Comparison of ENCODE assay signal across 8 cellular contexts in genomic region chr11:67289651-67290479, GRCh38. TPM values are rescaled to one million over a fixed set of nuclear protein-coding genes. Genes with fewer than 3 reads are reported as not detected.
DNase-seq lines count a peak whose midpoint lies in the region; ATAC-seq and TF ChIP-seq lines count a peak whose summit lies in the region.

No MANE protein-coding gene starts in this region.

- H3K23ac ChIP-seq in mesendoderm (ENCODE audit: low read length), result peak overlapping the region; percentile 94

- intact Hi-C loops in colonic mucosa (cut with DNase I) (no loop called here), aorta (cut with DNase I) (no loop called here)

- peak overlapping the region; percentile 81 to 94 (median 91) for H3K27ac Mint-ChIP-seq in CD8-positive, alpha-beta memory T cell

- no peak overlapping the region for H2BK120ac ChIP-seq in mesendoderm (ENCODE audit: low read depth, low read length)

- peak overlapping the region; percentile 66 for H3K4me3 ChIP-seq in CD8-positive, alpha-beta memory T cell (ENCODE audit: low read length)
- peak overlapping the region; percentile 66 for H3K4me3 ChIP-seq in MG63
- H3K4me3 ChIP-seq in colonic mucosa, result peak overlapping the region; percentile 60
- H3K4me3 ChIP-seq in mesendoderm (ENCODE audit: low read length), result peak overlapping the region; percentile 64
- H3K4me3 ChIP-seq in aorta (ENCODE audit: low read length in 2 of 2), result peak overlapping the region; percentile 64 to 88

- H3K36me3 ChIP-seq in CD8-positive, alpha-beta memory T cell (ENCODE audit: insufficient read depth, low read length), result peaks cover 12% of the 10 kb centered on the region
- H3K36me3 ChIP-seq in MG63 (peaks cover 58% of the 10 kb centered on the region), colonic mucosa (peaks cover 10% of the 10 kb centered on the region), mesendoderm (ENCODE audit: control insufficient read depth, insufficient read depth, low read length) (peaks cover 4% of the 10 kb centered on the region), aorta (ENCODE audit: control insufficient read depth in 1 of 2, insufficient read depth in 2 of 2, low read length in 1 of 2) (peaks cover 0 to 6% of the 10 kb centered on the region in 2 donors)

- ATAC-seq in aorta (ENCODE audit: low FRiP score) (no peak), GM21737 (IDR thresholded peaks at IDR 0.05; ENCODE audit: unreplicated experiment) (no peak)

- peaks cover 0 to 2% of the 10 kb centered on the region in 2 donors for H3K27me3 Mint-ChIP-seq in CD8-positive, alpha-beta memory T cell

- no peak for TF ChIP-seq CTCF in colonic mucosa (IDR thresholded peaks at IDR 0.05)
- TF ChIP-seq CTCF in GM10266 (IDR thresholded peaks at IDR 0.05; ENCODE audit: control insufficient read depth, insufficient read depth, low read depth, missing control alignments), result no peak

- CTCF ChIA-PET in CD8-positive, alpha-beta memory T cell (lab: Charles Lee), result interaction anchor here (0.8 to 9.5 kb wide), 11 partner anchors 9 to 112 kb away, joined by 3 to 114 read pairs (median 4); partner anchors contain the start of genes GRK2 and PPP1CA

- H3K9me3 ChIP-seq in CD8-positive, alpha-beta memory T cell (ENCODE audit: low read length), result no peaks in the 10 kb centered on the region
- H3K9me3 ChIP-seq in MG63 (peaks cover 4% of the 10 kb centered on the region), colonic mucosa (no peaks in the 10 kb centered on the region), aorta (ENCODE audit: control insufficient read depth, low read length) (no peaks in the 10 kb centered on the region)

- H3K4ac ChIP-seq in mesendoderm (ENCODE audit: low read depth, low read length), result peak overlapping the region; percentile 38

- peak overlapping the region; percentile 86 to 95 (median 88) for H3K4me3 Mint-ChIP-seq in CD8-positive, alpha-beta memory T cell

- H4K8ac ChIP-seq in mesendoderm (ENCODE audit: low read depth, low read length), result no peak overlapping the region

- H3K27me3 ChIP-seq in CD8-positive, alpha-beta memory T cell (ENCODE audit: insufficient read depth, low read length, poor library complexity, severe bottlenecking), result no peaks in the 10 kb centered on the region
- H3K27me3 ChIP-seq in MG63, result no peaks in the 10 kb centered on the region
- no peaks in the 10 kb centered on the region for H3K27me3 ChIP-seq in colonic mucosa
- no peaks in the 10 kb centered on the region for H3K27me3 ChIP-seq in mesendoderm (ENCODE audit: insufficient read depth, low read length, poor library complexity)
- no peaks in the 10 kb centered on the region for H3K27me3 ChIP-seq in aorta (ENCODE audit: control insufficient read depth in 1 of 2, insufficient read depth in 2 of 2, low read length in 1 of 2)

- H3K4me1 ChIP-seq in CD8-positive, alpha-beta memory T cell (ENCODE audit: insufficient read depth, low read length), result peaks cover 81% of the 10 kb centered on the region
- H3K4me1 ChIP-seq in colonic mucosa, result peaks cover 15% of the 10 kb centered on the region
- peaks cover 5% of the 10 kb centered on the region for H3K4me1 ChIP-seq in mesendoderm (ENCODE audit: control insufficient read depth, low read depth, low read length)
- H3K4me1 ChIP-seq in aorta (ENCODE audit: control insufficient read depth in 1 of 2, insufficient read depth in 2 of 2, low read length in 2 of 2), result no peaks in the 10 kb centered on the region

- no peak overlapping the region for H4K5ac ChIP-seq in mesendoderm (ENCODE audit: low read length)

- H3K9ac ChIP-seq in colonic mucosa (ENCODE audit: low read depth in 2 of 2, low read length in 2 of 2), result peak overlapping the region; percentile 81
- H3K9ac ChIP-seq in mesendoderm (ENCODE audit: low read length), result peak overlapping the region; percentile 98

- no peaks in the 10 kb centered on the region for H3K79me2 ChIP-seq in mesendoderm (ENCODE audit: control insufficient read depth, insufficient read depth, low read length)

- peak overlapping the region; percentile 76 for H3K27ac ChIP-seq in CD8-positive, alpha-beta memory T cell (ENCODE audit: low read depth, low read length)
- H3K27ac ChIP-seq in colonic mucosa (peak overlapping the region; percentile 71), mesendoderm (ENCODE audit: low read depth, low read length) (peak overlapping the region; percentile 38), aorta (ENCODE audit: low read depth in 1 of 2, low read length in 2 of 2) (peak overlapping the region in 1 of 2 donors; percentile 7)

- no peak overlapping the region for H2BK5ac ChIP-seq in mesendoderm (ENCODE audit: low read length)

- POLR2A ChIA-PET in CD8-positive, alpha-beta memory T cell (lab: Charles Lee), result interaction anchor here (0.6 to 15.0 kb wide), 7 partner anchors 14 to 40 kb away, joined by 3 to 283 read pairs (median 6); partner anchors contain the start of genes GRK2 and SSH3

- H3K9me3 Mint-ChIP-seq in CD8-positive, alpha-beta memory T cell, result peaks cover 0 to under 1% (median 0%) of the 10 kb centered on the region in 5 donors

- peak overlapping the region; percentile 96 for H3K4me2 ChIP-seq in mesendoderm (ENCODE audit: low read length)

- H3K18ac ChIP-seq in mesendoderm (ENCODE audit: low read length), result peak overlapping the region; percentile 10

- no CpG with 5 or more reads among the region's 36 CpGs for WGBS in mesendoderm (ENCODE audit: extremely low coverage, insufficient coverage, low lambda C conversion rate)
- 16 to 19% methylated on average over 33 to 36 of the region's 36 CpGs for WGBS in aorta, 2 donors

- peaks cover 54 to 81% (median 56%) of the 10 kb centered on the region in 3 donors for H3K4me1 Mint-ChIP-seq in CD8-positive, alpha-beta memory T cell

- H3K56ac ChIP-seq in mesendoderm (ENCODE audit: low read length), result peak overlapping the region; percentile 98

- H3K36me3 Mint-ChIP-seq in CD8-positive, alpha-beta memory T cell, result peaks cover 5 to 62% (median 11%) of the 10 kb centered on the region in 3 donors

- no peak overlapping the region for H2BK15ac ChIP-seq in mesendoderm (replicated peaks; ENCODE audit: low read depth)

- DNase-seq in CD8-positive, alpha-beta memory T cell, result no peak
- peak; percentile 33 for DNase-seq in MG63
- no peak for DNase-seq in colonic mucosa
- DNase-seq in mesendoderm, result peak; percentile 35
- DNase-seq in aorta, result peak; percentile 71 to 78
- DNase-seq in COLO829 (ENCODE audit: low spot score), result no peak
- no peak for DNase-seq in GM10266 (ENCODE audit: extremely low spot score)

- peaks cover 8% of the 10 kb centered on the region for H3K79me1 ChIP-seq in mesendoderm (ENCODE audit: low read length)

- H2AK5ac ChIP-seq in mesendoderm (ENCODE audit: low read length), result peak overlapping the region; percentile 74

RNA-seq across cellular contexts. Expression of gene ANKRD13D, which starts 0.8 kb away (rescaled TPM):
- 10 to 100 TPM; 84.9 to 90.1 TPM for total RNA-seq in CD8-positive, alpha-beta memory T cell
- polyA plus RNA-seq in CD8-positive, alpha-beta memory T cell, result 23.9 TPM
- total RNA-seq in MG63 (2014; rRNA removed; shearing (Covaris generic); ENCODE audit: low replicate concordance), result 17.2 and 25.8 TPM in 2 replicates
- 10 to 100 TPM; 18.8 to 39.5 TPM for total RNA-seq in colonic mucosa
- polyA plus RNA-seq in mesendoderm (2013, experiment 1 of 2), result 11.0 TPM
- 12.5 TPM for polyA plus RNA-seq in mesendoderm (2013, experiment 2 of 2)
- total RNA-seq in aorta, result 10 to 100 TPM; 43.2 to 96.1 TPM
- 100 to 1,000 TPM in 1 of 2 donors, 10 to 100 TPM in 1; 16.8 to 100 TPM for polyA plus RNA-seq in aorta

RNA-seq across cellular contexts. Expression of gene SSH3, which starts 13.5 kb away (rescaled TPM):
- 10 to 100 TPM in 1 of 2 experiments, 1 to 10 TPM in 1; 8.4 to 10.6 TPM for total RNA-seq in CD8-positive, alpha-beta memory T cell
- polyA plus RNA-seq in CD8-positive, alpha-beta memory T cell, result 3.5 TPM
- 3.8 and 5.1 TPM in 2 replicates for total RNA-seq in MG63 (2014; rRNA removed; shearing (Covaris generic); ENCODE audit: low replicate concordance)
- 10 to 100 TPM; 69.7 to 81.7 TPM for total RNA-seq in colonic mucosa
- 27.4 TPM for polyA plus RNA-seq in mesendoderm (2013, experiment 1 of 2)
- 28.5 TPM for polyA plus RNA-seq in mesendoderm (2013, experiment 2 of 2)
- 10 to 100 TPM; 27.3 to 37.0 TPM for total RNA-seq in aorta
- polyA plus RNA-seq in aorta, result 10 to 100 TPM; 13.3 to 24.1 TPM

RNA-seq across cellular contexts. Expression of gene GRK2, which starts 23.6 kb away (rescaled TPM):
- 100 to 1,000 TPM; 237 to 246 TPM for total RNA-seq in CD8-positive, alpha-beta memory T cell
- 69.9 TPM for polyA plus RNA-seq in CD8-positive, alpha-beta memory T cell
- total RNA-seq in MG63 (2014; rRNA removed; shearing (Covaris generic); ENCODE audit: low replicate concordance), result 24.2 and 31.8 TPM in 2 replicates
- 100 to 1,000 TPM; 108 to 137 TPM for total RNA-seq in colonic mucosa
- polyA plus RNA-seq in mesendoderm (2013, experiment 1 of 2), result 30.4 TPM
- 30.6 TPM for polyA plus RNA-seq in mesendoderm (2013, experiment 2 of 2)
- 10 to 100 TPM; 53.8 to 77.6 TPM for total RNA-seq in aorta
- polyA plus RNA-seq in aorta, result 10 to 100 TPM; 29.3 to 53.6 TPM

Comparison
In these comparisons a context has a peak if more than half of its experiments do, and no peak if none do; other contexts are left out.
1. DNase-seq: peak in MG63 (single experiment), mesendoderm (single experiment) and aorta (2 of 2); none in CD8-positive, alpha-beta memory T cell (0 of 5), colonic mucosa (single experiment), COLO829 (single experiment) and GM10266 (single experiment).
2. Peak in every context shown above with its lines, with median percentiles within 50 percentile points of each other: H3K4me3 ChIP-seq.